In genomic region chr11:46281374-46281831, GRCh38 we compare ENCODE assay signal across 10 cellular contexts. TPM values are rescaled to one million over a fixed set of nuclear protein-coding genes. Genes with fewer than 3 reads are reported as not detected.
A peak's percentile ranks its signal among the peaks of the same experiment; 100 is the strongest.
DNase-seq lines count a peak whose midpoint lies in the region; TF ChIP-seq lines count a peak whose summit lies in the region.
"Had no signal": no experiment of that assay in that cellular context is flagged by ENCODE, and none has a peak within 500 bp of the region (broad histone marks: within the 10 kb centered on the region; RNA-seq: fewer than 3 reads in every experiment).

No MANE protein-coding gene starts in this region.

- peaks cover 0 to 4% (median 0%) of the 10 kb centered on the region in 3 experiments; a peak in 2 of 7 replicates for H3K36me3 Mint-ChIP-seq in H9 (ENCODE audit: insufficient read depth in 1 of 3, low read depth in 3 of 3)

- H3K27me3 Mint-ChIP-seq in H9 (ENCODE audit: low read depth), result peaks cover 11% of the 10 kb centered on the region

- H4K20me1 ChIP-seq in H9 (ENCODE audit: control insufficient read depth, insufficient read depth, insufficient read length), result no peaks in the 10 kb centered on the region

- H4K5ac ChIP-seq in H9 (ENCODE audit: insufficient read length, low read depth, low read length), result no peak overlapping the region

- H2BK20ac ChIP-seq in H9 (ENCODE audit: low read depth, low read length, poor library complexity, severe bottlenecking), result no peak overlapping the region

- H3K4me3 Mint-ChIP-seq in H9, result peak overlapping the region in 1 of 2 experiments; percentile 8; a peak in 2 of 5 replicates

- H2BK15ac ChIP-seq in H9 (ENCODE audit: low read depth, low read length), result no peak overlapping the region

- no CpG with 5 or more reads among the region's 7 CpGs for WGBS in H9 (ENCODE audit: extremely low coverage, insufficient read length, low lambda C conversion rate)

- no peaks in the 10 kb centered on the region for H3K79me2 ChIP-seq in H9 (ENCODE audit: insufficient read depth, low read length)

- no peak overlapping the region for H2BK5ac ChIP-seq in H9 (ENCODE audit: insufficient read length, low read length)

- no peaks in the 10 kb centered on the region for H3K79me1 ChIP-seq in H9 (ENCODE audit: insufficient read depth, low read depth, low read length, poor library complexity, severe bottlenecking)

- H3K36me3 ChIP-seq in SJSA1 (peaks cover 67% of the 10 kb centered on the region), right atrium auricular region (no peaks in the 10 kb centered on the region), skeletal muscle satellite cell (ENCODE audit: insufficient read depth, low read length) (peaks cover 11% of the 10 kb centered on the region)

- H4K8ac ChIP-seq in H9 (replicated peaks; ENCODE audit: insufficient read length, low read depth, low read length), result no peak overlapping the region

- peak overlapping the region; percentile 60; the same call in 1 of the 2 replicates for H3K14ac ChIP-seq in H9 (ENCODE audit: insufficient read depth, low read length)

- no peak overlapping the region for H3K23ac ChIP-seq in H9 (ENCODE audit: insufficient read length, low read depth, low read length)

- H3K4me1 ChIP-seq in H9 (ENCODE audit: insufficient read depth, low read length) (peaks cover 16% of the 10 kb centered on the region; the same call in 1 of the 2 replicates), SJSA1 (replicated peaks) (peaks cover 67% of the 10 kb centered on the region), right atrium auricular region (peaks cover 0 to 60% of the 10 kb centered on the region in 2 donors), skeletal muscle satellite cell (ENCODE audit: control insufficient read depth, insufficient read depth, low read length) (peaks cover 51% of the 10 kb centered on the region)

- H2BK120ac ChIP-seq in H9 (ENCODE audit: low read depth, low read length, poor library complexity, severe bottlenecking), result no peak overlapping the region

- H4K91ac ChIP-seq in H9 (ENCODE audit: insufficient read length, low read depth, low read length), result no peak overlapping the region

- H3K9me3 Mint-ChIP-seq in H9, result no peaks in the 10 kb centered on the region
- H3K9me3 Mint-ChIP-seq: activated T-helper 2 cell treated with anti-CD3 and anti-CD28 coated beads, Interferon-gamma antibody, Interleukin-2, Interleukin-4, amounts not matched to agents 10 μg/mL and 5 μg/mL and 100 μg/mL, durations not matched to agents 14 hours and 24 hours and 36 hours had no signal

- H3T11ph ChIP-seq in H9 (ENCODE audit: low read length), result no peak overlapping the region

- H2AK5ac ChIP-seq in H9 (ENCODE audit: insufficient read length, low read length), result no peak overlapping the region

- H3K27ac Mint-ChIP-seq in H9, result peak overlapping the region in 2 of 3 experiments; percentile 36 to 88; a peak in 5 of 7 replicates
- H3K27ac Mint-ChIP-seq: activated T-helper 2 cell treated with anti-CD3 and anti-CD28 coated beads, Interferon-gamma antibody, Interleukin-2, Interleukin-4, amounts not matched to agents 10 μg/mL and 5 μg/mL and 100 μg/mL, durations not matched to agents 14 hours and 24 hours and 36 hours had no signal

- H3K4me2 ChIP-seq in H9 (ENCODE audit: insufficient read depth, insufficient read length, low read length) (peak overlapping the region; percentile 4), skeletal muscle satellite cell (ENCODE audit: low read length) (peak overlapping the region; percentile 58)

- peaks cover 43 to 48% of the 10 kb centered on the region in 2 experiments for H3K4me1 Mint-ChIP-seq in H9

- no peak overlapping the region for H3K27ac ChIP-seq in H9 (ENCODE audit: insufficient read length, low read depth, low read length)
- H3K27ac ChIP-seq in SJSA1, result peak overlapping the region; percentile 56
- H3K27ac ChIP-seq in right atrium auricular region, result peak overlapping the region; percentile 27 to 46

- no peak overlapping the region for H3K9ac ChIP-seq in H9 (ENCODE audit: extremely low read depth, insufficient read length, low read length)
- H3K9ac ChIP-seq in skeletal muscle satellite cell (ENCODE audit: low read depth, low read length), result peak overlapping the region; percentile 19

- peak overlapping the region; percentile 12 for H3K4me3 ChIP-seq in SJSA1
- H3K4me3 ChIP-seq in right atrium auricular region, result no peak overlapping the region
- H3K4me3 ChIP-seq in skeletal muscle satellite cell (ENCODE audit: low read length), result peak overlapping the region; percentile 25

- H2AFZ ChIP-seq in H9 (ENCODE audit: low read length), result no peak overlapping the region

- H2BK12ac ChIP-seq in H9 (ENCODE audit: insufficient read length, low read depth, low read length), result no peak overlapping the region

- no peak overlapping the region for H3K56ac ChIP-seq in H9 (ENCODE audit: insufficient read length, low read depth, low read length)

- no peak overlapping the region for H3K4ac ChIP-seq in H9 (ENCODE audit: low read depth, low read length)

- H3K9me3 ChIP-seq in H9 (ENCODE audit: control insufficient read depth, low read depth, low read length), result no peaks in the 10 kb centered on the region
- no peaks in the 10 kb centered on the region for H3K9me3 ChIP-seq in SJSA1 (replicated peaks)
- H3K9me3 ChIP-seq in right atrium auricular region, result no peaks in the 10 kb centered on the region
- H3K9me3 ChIP-seq in skeletal muscle satellite cell (replicated peaks; ENCODE audit: low read length), result no peaks in the 10 kb centered on the region

- no peak for TF ChIP-seq CTCF in H9 (conservative IDR thresholded peaks at IDR 0.05)
- no peak for TF ChIP-seq CTCF in right atrium auricular region (IDR thresholded peaks at IDR 0.05)

- DNase-seq in H9, result no peak
- peak; percentile 92 to 93 for DNase-seq in SJSA1 (ENCODE audit: low read depth in 1 of 2, low spot score in 2 of 2)
- DNase-seq in right atrium auricular region (ENCODE audit: low spot score), result no peak
- DNase-seq in NCI-H774 (lab: John Stamatoyannopoulos, UW), result no peak
- DNase-seq in pons (ENCODE audit: low spot score), result no peak
- no peak for DNase-seq in activated CD8-positive, alpha-beta memory T cell treated with anti-CD3 and anti-CD28 coated beads for 24 hours
- DNase-seq in stimulated activated CD4-positive, alpha-beta T cell treated with anti-CD3 and anti-CD28 coated beads, Interleukin-4, amount 100 ng/mL, for 4 hours, result no peak
- DNase-seq: effector memory CD4-positive, alpha-beta T cell had no signal

- peaks cover 6% of the 10 kb centered on the region for H3K23me2 ChIP-seq in H9 (ENCODE audit: insufficient read length, low read depth, low read length, poor library complexity, severe bottlenecking)

- H3K18ac ChIP-seq in H9 (ENCODE audit: insufficient read length, low read depth, low read length), result peak overlapping the region; percentile 47

- H3K27me3 ChIP-seq in H9 (ENCODE audit: insufficient read depth, low read length), result no peaks in the 10 kb centered on the region
- H3K27me3 ChIP-seq in SJSA1 (replicated peaks), result no peaks in the 10 kb centered on the region
- no peaks in the 10 kb centered on the region for H3K27me3 ChIP-seq in right atrium auricular region
- H3K27me3 ChIP-seq in skeletal muscle satellite cell (ENCODE audit: control insufficient read depth, insufficient read depth, low read length), result no peaks in the 10 kb centered on the region

RNA-seq across cellular contexts. Expression of gene CREB3L1, which starts 3.9 kb away (rescaled TPM):
- total RNA-seq in H9 (2021), result 2.6 and 3.3 TPM in 2 replicates
- total RNA-seq in SJSA1 (2014; rRNA removed; shearing (Covaris generic)), result 12.1 and 22.7 TPM in 2 replicates
- total RNA-seq in right atrium auricular region, result 10 to 100 TPM in 1 of 2 donors, 1 to 10 TPM in 1; 5.4 to 15.1 TPM
- total RNA-seq in skeletal muscle satellite cell (2012; rRNA removed), result 10.4 and 18.6 TPM in 2 replicates
- total RNA-seq: activated T-helper 2 cell treated with anti-CD3 and anti-CD28 coated beads, Interferon-gamma antibody, Interleukin-2, Interleukin-4, amounts not matched to agents 10 μg/mL and 5 μg/mL and 100 μg/mL, durations not matched to agents 14 hours and 24 hours and 36 hours had no signal

Comparison
In these comparisons a context has a peak if more than half of its experiments do, and no peak if none do; other contexts are left out.
1. DNase-seq: peak in SJSA1 (2 of 2); none in H9 (single experiment), right atrium auricular region (single experiment), NCI-H774 (single experiment), pons (single experiment), activated CD8-positive, alpha-beta memory T cell treated with anti-CD3 and anti-CD28 coated beads for 24 hours (single experiment) and stimulated activated CD4-positive, alpha-beta T cell treated with anti-CD3 and anti-CD28 coated beads, Interleukin-4, amount 100 ng/mL, for 4 hours (0 of 2).
2. H3K4me3 ChIP-seq: peak in SJSA1 (single experiment) and skeletal muscle satellite cell (single experiment); none in right atrium auricular region (0 of 2).